Comparison of ENCODE assay signal across 8 cellular contexts in genomic region chr19:4640247-4641000, GRCh38.
A peak's percentile ranks its signal among the peaks of the same experiment; 100 is the strongest.
DNase-seq lines count a peak whose midpoint lies in the region; TF ChIP-seq lines count a peak whose summit lies in the region.

No MANE protein-coding gene starts in this region.

- H3K27ac ChIP-seq in RWPE1, result peak overlapping the region; percentile 77

- POLR2A ChIA-PET in RWPE1 (lab: Yijun Ruan, JAX; ENCODE audit: low non-redundant PET), result no interaction called here

- H3K4me3 ChIP-seq in foreskin fibroblast (ENCODE audit: low read depth in 1 of 2, low read length in 2 of 2), result peak overlapping the region; percentile 58 to 85
- H3K4me3 ChIP-seq in skeletal muscle cell (ENCODE audit: low read depth, low read length), result peak overlapping the region; percentile 79

- TF ChIP-seq CTCF in GM20000 (IDR thresholded peaks at IDR 0.05; ENCODE audit: extremely low read depth, missing control alignments) (no peak), RWPE1 (conservative IDR thresholded peaks at IDR 0.05; ENCODE audit: low read depth) (no peak), foreskin fibroblast (IDR thresholded peaks at IDR 0.05; ENCODE audit: low read depth, low read length) (no peak)

- CTCF ChIA-PET in RWPE1 (lab: Yijun Ruan, JAX), result interaction anchor here (0.7 to 1.0 kb wide), 2 partner anchors 73 to 117 kb away, joined by 3 to 4 read pairs; no protein-coding TSS in a partner anchor

- DNase-seq in GM20000 (ENCODE audit: low spot score), result peak; percentile 29
- no peak for DNase-seq in RWPE1 (ENCODE audit: low spot score)
- no peak for DNase-seq in foreskin fibroblast
- DNase-seq in skeletal muscle cell (ENCODE audit: low read depth), result no peak
- no peak for DNase-seq in NCI-H774 (lab: John Stamatoyannopoulos, UW)
- no peak for DNase-seq in epidermal melanocyte (ENCODE audit: insufficient read length, low spot score)
- DNase-seq in NCI-H526 treated with DMSO at 0.1 percent for 48 hours (lab: John Stamatoyannopoulos, UW), result no peak
- no peak for DNase-seq in SKM-1 (lab: John Stamatoyannopoulos, UW; ENCODE audit: unreplicated experiment)
